In the genomic region with DNA sequence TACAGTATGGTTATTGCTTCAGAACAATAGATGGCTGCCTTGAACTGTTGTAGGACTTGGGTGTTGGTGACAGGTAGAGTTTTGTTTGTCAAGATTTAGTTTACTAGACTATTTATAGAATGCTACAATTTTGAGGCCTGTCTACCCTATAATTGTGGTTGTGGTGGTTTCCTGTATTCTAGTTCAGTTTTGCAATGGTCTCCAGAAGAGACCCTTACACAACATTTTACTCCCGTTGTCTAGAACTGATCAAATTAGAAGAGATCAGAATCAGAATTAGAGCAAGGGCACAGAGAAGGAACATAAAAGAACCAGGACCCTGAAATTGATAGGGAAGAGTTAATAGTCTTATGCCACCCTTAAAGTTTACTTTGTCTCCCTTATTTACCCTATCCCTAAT, we compare ENCODE assay signal across 16 cellular contexts. TPM values are rescaled to one million over a fixed set of nuclear protein-coding genes. Genes with fewer than 3 reads are reported as not detected.
DNase-seq lines count a peak whose midpoint lies in the region; ATAC-seq and TF ChIP-seq lines count a peak whose summit lies in the region.
"Had no signal": no experiment of that assay in that cellular context is flagged by ENCODE, and none has a peak within 500 bp of the region (broad histone marks: within the 10 kb centered on the region; RNA-seq: fewer than 3 reads in every experiment).

No MANE protein-coding gene starts in this region.

- DNase-seq in stimulated activated naive CD8-positive, alpha-beta T cell treated with anti-CD3 and anti-CD28 coated beads, Interleukin-15, Interleukin-2, amounts not matched to agents 100 U/mL and 50 U/mL, for 24 hours = no peak
- DNase-seq in T-cell (no peak), mesenchymal stem cell (peak; percentile 24), WERI-Rb-1 (no peak), ovary (no peak), GM19240 (ENCODE audit: insufficient read length, low spot score) (no peak)
- DNase-seq: activated effector memory CD4-positive, alpha-beta T cell treated with Interleukin-2 at 50 U/mL for 16 hours; lower lobe of right lung; NCI-H1694; NCI-H446; stimulated activated CD4-positive, alpha-beta T cell treated with anti-CD3 and anti-CD28 coated beads, Interleukin-12 subunit alpha, Interleukin-12 subunit beta, amount 100 ng/mL, for 4 hours; stimulated activated naive B cell treated with anti-CD40 and anti-IgM and Interleukin-4, amounts not matched to agents 10 μg/mL and 1 μg/mL and 100 μg/mL, for 72 hours had no signal

- H3K27me3 Mint-ChIP-seq in stimulated activated naive CD8-positive, alpha-beta T cell treated with anti-CD3 and anti-CD28 coated beads, Interleukin-15, Interleukin-2, amounts not matched to agents 100 ng/mL and 50 ng/mL, for 24 hours = no peaks in the 10 kb centered on the region
- no peaks in the 10 kb centered on the region for H3K27me3 Mint-ChIP-seq in T-cell
- H3K27me3 Mint-ChIP-seq: stimulated activated naive B cell treated with anti-CD40 and anti-IgM and Interleukin-4, amounts not matched to agents 10 μg/mL and 1 μg/mL and 100 μg/mL, for 72 hours had no signal

- no peak overlapping the region for H3K4me2 ChIP-seq in mesenchymal stem cell (ENCODE audit: low read length, poor library complexity, severe bottlenecking)

- no peak for ATAC-seq in stimulated activated naive CD8-positive, alpha-beta T cell treated with anti-CD3 and anti-CD28 coated beads, Interleukin-15, Interleukin-2, amounts not matched to agents 100 U/mL and 50 U/mL, for 24 hours
- ATAC-seq in T-cell (replicated peaks in 1 of 4) (no peak), HG03175 (IDR thresholded peaks at IDR 0.05; ENCODE audit: unreplicated experiment) (no peak)
- ATAC-seq: lower lobe of right lung; stimulated activated naive B cell treated with anti-CD40 and anti-IgM and Interleukin-4, amounts not matched to agents 10 μg/mL and 1 μg/mL and 100 μg/mL, for 72 hours had no signal

- peak overlapping the region; percentile 45 for H3K27ac Mint-ChIP-seq in stimulated activated naive CD8-positive, alpha-beta T cell treated with anti-CD3 and anti-CD28 coated beads, Interleukin-15, Interleukin-2, amounts not matched to agents 100 ng/mL and 50 ng/mL, for 24 hours
- H3K27ac Mint-ChIP-seq in T-cell = peak overlapping the region; percentile 37 to 66

- CTCF ChIA-PET in T-cell (lab: Charles Lee) = interaction anchor here in 1 of 2 donors (4.4 kb wide), 1 partner anchor 12 kb away, joined by 31 read pairs; the partner anchor contains the start of gene PHLDB1

- H4K8ac ChIP-seq in mesenchymal stem cell (ENCODE audit: low read length) = no peak overlapping the region

- H3K27ac ChIP-seq in mesenchymal stem cell (ENCODE audit: low read length, poor library complexity, severe bottlenecking) (no peak overlapping the region), WERI-Rb-1 (no peak overlapping the region), ovary (no peak overlapping the region)
- H3K27ac ChIP-seq: epithelial cell of prostate, lower lobe of right lung had no signal

- no peak overlapping the region for H3K18ac ChIP-seq in mesenchymal stem cell (ENCODE audit: low read depth in 1 of 2, low read length in 2 of 2)

- no peak overlapping the region for H2BK5ac ChIP-seq in mesenchymal stem cell (ENCODE audit: low read depth, low read length, poor library complexity, severe bottlenecking)

- TF ChIP-seq CTCF in WERI-Rb-1 (IDR thresholded peaks at IDR 0.05; ENCODE audit: low read depth, low read length) (no peak), ovary (IDR thresholded peaks at IDR 0.05) (no peak)

- peaks cover 8% of the 10 kb centered on the region for H3K4me1 Mint-ChIP-seq in stimulated activated naive CD8-positive, alpha-beta T cell treated with anti-CD3 and anti-CD28 coated beads, Interleukin-15, Interleukin-2, amounts not matched to agents 100 ng/mL and 50 ng/mL, for 24 hours (ENCODE audit: low read depth)
- H3K4me1 Mint-ChIP-seq in T-cell = peaks cover 16 to 22% (median 20%) of the 10 kb centered on the region in 3 donors

- intact Hi-C loops in ovary (cut with DNase I) = loop anchor here in 1 of 4 donors (2.0 kb wide), 1 partner anchor 63 kb away; no protein-coding TSS in a partner anchor

- no peak overlapping the region for H3K23ac ChIP-seq in mesenchymal stem cell (ENCODE audit: low read length in 2 of 2)

- peak overlapping the region; percentile 6 for H3K9ac ChIP-seq in mesenchymal stem cell (ENCODE audit: low read length)

- H3K4me3 ChIP-seq in mesenchymal stem cell (ENCODE audit: insufficient read depth in 1 of 2, low read depth in 1 of 2, low read length in 2 of 2) (no peak overlapping the region), WERI-Rb-1 (ENCODE audit: low read depth, low read length) (no peak overlapping the region), ovary (no peak overlapping the region)
- H3K4me3 ChIP-seq: coronary artery, lower lobe of right lung had no signal

- H2BK12ac ChIP-seq in mesenchymal stem cell (ENCODE audit: low read length in 2 of 2) = no peak overlapping the region

- no peak for TF ChIP-seq POLR2A in ovary (IDR thresholded peaks at IDR 0.05)

- H3K36me3 ChIP-seq in mesenchymal stem cell (ENCODE audit: control insufficient read depth in 1 of 2, insufficient read depth in 2 of 2, low read depth in 1 of 2, low read length in 2 of 2) (peaks cover 52 to 91% of the 10 kb centered on the region in 2 experiments), WERI-Rb-1 (peaks cover 90% of the 10 kb centered on the region), ovary (no peaks in the 10 kb centered on the region)

- peaks cover 24% of the 10 kb centered on the region for H3K79me1 ChIP-seq in mesenchymal stem cell (replicated peaks; ENCODE audit: low read length, poor library complexity, severe bottlenecking)

- POLR2A ChIA-PET in T-cell (lab: Charles Lee) = no interaction called here

- H3K9me3 ChIP-seq in mesenchymal stem cell (ENCODE audit: control insufficient read depth, low read length) (no peaks in the 10 kb centered on the region), WERI-Rb-1 (ENCODE audit: severe bottlenecking) (no peaks in the 10 kb centered on the region), ovary (no peaks in the 10 kb centered on the region)
- H3K9me3 ChIP-seq: lower lobe of right lung had no signal

- H3K4ac ChIP-seq in mesenchymal stem cell (ENCODE audit: low read depth in 1 of 2, low read length in 2 of 2) = no peak overlapping the region

- H3K14ac ChIP-seq in mesenchymal stem cell (ENCODE audit: low read length in 2 of 2) = no peak overlapping the region

- H2AK5ac ChIP-seq in mesenchymal stem cell (ENCODE audit: low read length, severe bottlenecking) = no peak overlapping the region

- H3K4me1 ChIP-seq in mesenchymal stem cell (ENCODE audit: control insufficient read depth, insufficient read depth, low read depth, low read length) (peaks cover 1% of the 10 kb centered on the region), ovary (ENCODE audit: insufficient read depth) (no peaks in the 10 kb centered on the region)

- TF ChIP-seq EP300 in ovary (IDR thresholded peaks at IDR 0.05) = no peak

- H3K4me3 Mint-ChIP-seq in stimulated activated naive CD8-positive, alpha-beta T cell treated with anti-CD3 and anti-CD28 coated beads, Interleukin-15, Interleukin-2, amounts not matched to agents 100 ng/mL and 50 ng/mL, for 24 hours = no peak overlapping the region
- H3K4me3 Mint-ChIP-seq in T-cell = no peak overlapping the region
- H3K4me3 Mint-ChIP-seq: stimulated activated naive B cell treated with anti-CD40 and anti-IgM and Interleukin-4, amounts not matched to agents 10 μg/mL and 1 μg/mL and 100 μg/mL, for 72 hours had no signal

- no peak overlapping the region for H4K91ac ChIP-seq in mesenchymal stem cell (ENCODE audit: low read length)

- WGBS in mesenchymal stem cell = no CpG with 5 or more reads among the region's 1 CpG
- WGBS in ovary, 3 donors = 46 to 65% (median 54%) methylated on average over 1 of the region's 1 CpG

- no peak overlapping the region for H2BK15ac ChIP-seq in mesenchymal stem cell (ENCODE audit: low read depth, poor library complexity, severe bottlenecking)

- H3K27me3 ChIP-seq in mesenchymal stem cell (ENCODE audit: control insufficient read depth in 1 of 2, insufficient read depth in 1 of 2, low read length in 2 of 2) = no peaks in the 10 kb centered on the region
- no peaks in the 10 kb centered on the region for H3K27me3 ChIP-seq in WERI-Rb-1 (ENCODE audit: insufficient read depth, low read depth, severe bottlenecking)
- H3K27me3 ChIP-seq in ovary = no peaks in the 10 kb centered on the region

- no peaks in the 10 kb centered on the region for H3K9me3 Mint-ChIP-seq in stimulated activated naive CD8-positive, alpha-beta T cell treated with anti-CD3 and anti-CD28 coated beads, Interleukin-15, Interleukin-2, amounts not matched to agents 100 ng/mL and 50 ng/mL, for 24 hours
- no peaks in the 10 kb centered on the region for H3K9me3 Mint-ChIP-seq in T-cell
- H3K9me3 Mint-ChIP-seq: stimulated activated naive B cell treated with anti-CD40 and anti-IgM and Interleukin-4, amounts not matched to agents 10 μg/mL and 1 μg/mL and 100 μg/mL, for 72 hours had no signal

- no peak overlapping the region for H2AFZ ChIP-seq in mesenchymal stem cell (ENCODE audit: low read depth, low read length)

- no peak overlapping the region for H2BK120ac ChIP-seq in mesenchymal stem cell (ENCODE audit: low read depth, low read length)

- peaks cover 63% of the 10 kb centered on the region for H3K36me3 Mint-ChIP-seq in stimulated activated naive CD8-positive, alpha-beta T cell treated with anti-CD3 and anti-CD28 coated beads, Interleukin-15, Interleukin-2, amounts not matched to agents 100 ng/mL and 50 ng/mL, for 24 hours (ENCODE audit: low read depth)
- peaks cover 46% of the 10 kb centered on the region for H3K36me3 Mint-ChIP-seq in T-cell

RNA-seq across cellular contexts. Expression of gene PHLDB1, which starts 11.2 kb away (rescaled TPM):
- total RNA-seq in T-cell = 1 to 10 TPM; 1.8 to 7.8 (median 4.0) TPM
- 124 TPM for polyA plus RNA-seq in mesenchymal stem cell (2013, experiment 1 of 2)
- polyA plus RNA-seq in mesenchymal stem cell (2013, experiment 2 of 2) = 114 TPM
- total RNA-seq in ovary = 100 to 1,000 TPM in 5 of 7 donors, 10 to 100 TPM in 2; 69.4 to 265 (median 139) TPM
- 10 to 100 TPM; 46.2 to 73.7 TPM for polyA plus RNA-seq in ovary

RNA-seq across cellular contexts. Expression of gene ARCN1, which starts 24.0 kb away (rescaled TPM):
- total RNA-seq in T-cell = 100 to 1,000 TPM in 3 of 5 donors, 10 to 100 TPM in 2; 80.6 to 117 (median 111) TPM
- 251 TPM for polyA plus RNA-seq in mesenchymal stem cell (2013, experiment 1 of 2)
- polyA plus RNA-seq in mesenchymal stem cell (2013, experiment 2 of 2) = 261 TPM
- total RNA-seq in ovary = 100 to 1,000 TPM in 5 of 7 donors, 10 to 100 TPM in 2; 60.2 to 151 (median 125) TPM
- 100 to 1,000 TPM in 1 of 2 donors, 10 to 100 TPM in 1; 67.3 to 154 TPM for polyA plus RNA-seq in ovary

RNA-seq across cellular contexts. Expression of gene IFT46, which starts 30.5 kb away (rescaled TPM):
- total RNA-seq in T-cell (10 to 100 TPM in 3 of 5 donors, 1 to 10 TPM in 2; 7.0 to 12.4 (median 11.3) TPM), ovary (10 to 100 TPM; 22.2 to 42.6 (median 27.9) TPM)
- polyA plus RNA-seq in mesenchymal stem cell (2013, experiment 1 of 2) = 19.2 TPM
- 18.5 TPM for polyA plus RNA-seq in mesenchymal stem cell (2013, experiment 2 of 2)
- 10 to 100 TPM; 22.8 to 53.1 TPM for polyA plus RNA-seq in ovary

Comparison
In these comparisons a context has a peak if more than half of its experiments do, and no peak if none do; other contexts are left out.
1. RNA of gene PHLDB1, which starts 11.2 kb away (total RNA-seq): 69.4 to 265 TPM in ovary; 1.8 to 7.8 TPM in T-cell; every median in the first group is over 4 times any median in the second.